Comparison of ENCODE assay signal across 1 cellular context in genomic region chr19:42279902-42280760, GRCh38.
TF ChIP-seq lines count a peak whose summit lies in the region.

No MANE protein-coding gene starts in this region.

TF ChIP-seq in HepG2, 621 proteins besides CTCF, POLR2A, EP300 and RAD21 (continued from another document):
- TF ChIP-seq UBTF (CRISPR knock-in tag; IDR thresholded peaks at IDR 0.05) (no peak; the same call in 1 of the 2 replicates), ZNF788 (CRISPR knock-in tag; IDR thresholded peaks at IDR 0.05; ENCODE audit: borderline replicate concordance) (no peak), TIGD3 (CRISPR knock-in tag; IDR thresholded peaks at IDR 0.05; ENCODE audit: borderline replicate concordance) (peak; percentile 60; the same call in 1 of the 2 replicates)
TF ChIP-seq in HepG2: peak in this region for 189.
